In the genomic region with DNA sequence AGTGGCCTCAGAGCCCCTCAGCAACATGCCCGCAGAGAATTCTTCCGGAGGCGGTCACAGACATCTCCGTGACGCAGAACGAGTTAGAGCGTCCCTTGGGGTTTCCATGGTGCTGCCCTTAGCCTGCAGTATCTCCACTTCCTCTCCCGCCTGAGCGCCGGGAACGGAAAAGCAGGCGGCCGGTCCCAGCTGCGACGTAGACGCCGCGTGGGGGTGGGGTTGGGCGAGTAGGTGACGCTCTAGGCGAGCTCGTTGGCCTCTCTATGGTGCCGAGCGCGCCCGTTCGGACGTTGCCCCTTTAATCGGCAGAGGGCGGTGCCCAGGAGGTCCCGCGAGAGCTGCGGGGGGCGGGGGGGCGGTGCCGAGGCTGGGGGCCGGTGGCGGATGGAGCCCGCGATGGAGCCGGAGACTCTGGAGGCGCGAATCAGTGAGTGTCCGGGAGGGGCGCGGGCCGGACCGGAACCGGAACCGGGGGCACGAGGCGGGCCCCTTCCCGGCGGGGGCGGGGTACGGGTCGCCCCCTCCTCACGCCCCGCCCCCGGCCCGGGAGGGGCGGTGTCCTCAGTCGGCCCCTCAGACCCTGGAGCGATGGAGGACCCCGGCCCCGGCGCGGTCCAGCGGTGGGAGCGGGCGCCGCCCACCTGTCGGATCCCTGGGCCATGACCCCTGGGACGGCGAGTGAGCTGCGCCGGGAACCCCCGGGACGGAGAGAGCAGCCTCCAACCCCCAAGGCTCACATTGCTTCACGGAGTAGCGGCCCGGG, we compare ENCODE assay signal across 8 cellular contexts. TPM values are rescaled to one million over a fixed set of nuclear protein-coding genes. Genes with fewer than 3 reads are reported as not detected.
DNase-seq lines count a peak whose midpoint lies in the region; ATAC-seq and TF ChIP-seq lines count a peak whose summit lies in the region.

A gene with protein sequence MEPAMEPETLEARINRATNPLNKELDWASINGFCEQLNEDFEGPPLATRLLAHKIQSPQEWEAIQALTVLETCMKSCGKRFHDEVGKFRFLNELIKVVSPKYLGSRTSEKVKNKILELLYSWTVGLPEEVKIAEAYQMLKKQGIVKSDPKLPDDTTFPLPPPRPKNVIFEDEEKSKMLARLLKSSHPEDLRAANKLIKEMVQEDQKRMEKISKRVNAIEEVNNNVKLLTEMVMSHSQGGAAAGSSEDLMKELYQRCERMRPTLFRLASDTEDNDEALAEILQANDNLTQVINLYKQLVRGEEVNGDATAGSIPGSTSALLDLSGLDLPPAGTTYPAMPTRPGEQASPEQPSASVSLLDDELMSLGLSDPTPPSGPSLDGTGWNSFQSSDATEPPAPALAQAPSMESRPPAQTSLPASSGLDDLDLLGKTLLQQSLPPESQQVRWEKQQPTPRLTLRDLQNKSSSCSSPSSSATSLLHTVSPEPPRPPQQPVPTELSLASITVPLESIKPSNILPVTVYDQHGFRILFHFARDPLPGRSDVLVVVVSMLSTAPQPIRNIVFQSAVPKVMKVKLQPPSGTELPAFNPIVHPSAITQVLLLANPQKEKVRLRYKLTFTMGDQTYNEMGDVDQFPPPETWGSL (plus strand): TSS at position 358 of the 763 bp plus-strand sequence. CDS start 27 bp downstream, at position 385.

- peaks cover 0 to 10% (median 0%) of the 10 kb centered on the region in 7 donors for H3K27me3 ChIP-seq in spleen (replicated peaks in 1 of 7)

- TF ChIP-seq CTCF in AG09319 (IDR thresholded peaks at IDR 0.05; ENCODE audit: low read depth, low read length) = no peak
- peak in 6 of 11 experiments; percentile 21 to 61 (median 42) for TF ChIP-seq CTCF in spleen (IDR thresholded peaks at IDR 0.05 in 8 of 11, conservative IDR thresholded peaks at IDR 0.05 in 3 of 11)

- intact Hi-C loops in spleen (cut with DNase I; ENCODE audit: low total_unique reads) = no loop called here

- peak; percentile 90 for DNase-seq in AG09319 (ENCODE audit: extremely low read depth, low read depth)
- peak; percentile 89 to 99 for DNase-seq in NCI-H446 (lab: John Stamatoyannopoulos, UW)
- DNase-seq in activated CD4-positive, CD25-positive, alpha-beta regulatory T cell treated with anti-CD3 and anti-CD28 coated beads, Interleukin-2, amount 50 U/mL, for 16 hours (ENCODE audit: low read depth, low spot score) = peak; percentile 90
- peak; percentile 98 for DNase-seq in central memory CD4-positive, alpha-beta T cell
- peak; percentile 98 for DNase-seq in inferior parietal cortex (ENCODE audit: extremely low spot score)
- peak; percentile 99 for DNase-seq in spleen

- peak; percentile 79 for ATAC-seq in GM19035 (IDR thresholded peaks at IDR 0.05; ENCODE audit: unreplicated experiment)
- ATAC-seq in HG03342 (IDR thresholded peaks at IDR 0.05; ENCODE audit: unreplicated experiment) = peak; percentile 63

- H3K36me3 ChIP-seq in spleen = peaks cover 0 to 11% (median 0%) of the 10 kb centered on the region in 6 donors

- H3K27ac ChIP-seq in spleen = peak within 1 kb of the TSS; percentile 91 to 98 (median 96)

- no peak for TF ChIP-seq POLR2A in spleen (IDR thresholded peaks at IDR 0.05)

- H3K4me1 ChIP-seq in spleen = peaks cover 27 to 85% (median 50%) of the 10 kb centered on the region in 6 donors

- H3K4me3 ChIP-seq in spleen = peak within 1 kb of the TSS; percentile 79 to 97 (median 93)

- 0 to 2% (median 0%) methylated on average over 29 to 82 of the region's 82 CpGs for WGBS in spleen, 5 donors

- no peaks in the 10 kb centered on the region for H3K9me3 ChIP-seq in spleen

RNA-seq across cellular contexts. Expression of the gene that starts here (rescaled TPM):
- 100 to 1,000 TPM in 1 of 7 donors, 10 to 100 TPM in 6; 67.6 to 115 (median 82.6) TPM for total RNA-seq in spleen
- polyA plus RNA-seq in spleen = 100 to 1,000 TPM in 2 of 3 donors, 10 to 100 TPM in 1; 43.4 to 134 (median 121) TPM

Comparison
In these comparisons a context has a peak if more than half of its experiments do, and no peak if none do; other contexts are left out.
1. Peak in every context shown above with its lines: DNase-seq, ATAC-seq, H3K4me3 ChIP-seq and H3K27ac ChIP-seq.